ENCODE assay signal across 17 cellular contexts in the genomic region with DNA sequence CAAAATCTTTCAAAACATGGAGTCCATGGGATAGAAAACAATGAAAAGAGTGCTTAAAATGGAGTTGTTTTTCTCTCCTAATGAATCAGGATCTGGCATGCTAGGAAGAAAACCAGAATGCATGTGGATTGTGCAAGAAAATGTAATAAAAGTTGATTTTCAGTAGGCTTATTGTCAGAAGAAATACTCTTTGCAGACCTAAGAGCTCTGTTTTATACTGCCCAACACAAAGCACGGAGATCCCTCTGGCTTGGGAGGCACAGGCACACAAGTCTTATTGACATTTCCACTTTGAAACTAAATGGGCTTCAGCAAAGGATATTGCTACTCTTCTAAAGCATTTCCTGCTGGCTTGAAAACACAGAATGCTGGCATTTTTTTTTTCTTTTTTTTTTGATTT. TPM values are rescaled to one million over a fixed set of nuclear protein-coding genes. Genes with fewer than 3 reads are reported as not detected.
DNase-seq lines count a peak whose midpoint lies in the region; ATAC-seq, FAIRE-seq and TF ChIP-seq lines count a peak whose summit lies in the region.
"Had no signal": no experiment of that assay in that cellular context is flagged by ENCODE, and none has a peak within 500 bp of the region (broad histone marks: within the 10 kb centered on the region; RNA-seq: fewer than 3 reads in every experiment).

No MANE protein-coding gene starts in this region.

- WGBS in suprapubic skin: 55% methylated on average over 1 of the region's 1 CpG

- H3K4me1 ChIP-seq in astrocyte (ENCODE audit: insufficient read depth, low read length): peaks cover 5% of the 10 kb centered on the region
- H3K4me1 ChIP-seq in suprapubic skin: peaks cover 34% of the 10 kb centered on the region

- FAIRE-seq in astrocyte (lab: Jason Lieb, UNC): peak; percentile 5
- FAIRE-seq: GM12878, GM19239 had no signal

- no peak overlapping the region for H3K4me3 Mint-ChIP-seq in astrocyte (ENCODE audit: unreplicated experiment)
- no peak overlapping the region for H3K4me3 Mint-ChIP-seq in activated CD4-positive, alpha-beta T cell treated with anti-CD3 and anti-CD28 coated beads, Interleukin-2, amount 10 ng/mL, durations not matched to agents 7 days and 5 days
- H3K4me3 Mint-ChIP-seq: CD8-positive, alpha-beta T cell had no signal

- H3K27me3 ChIP-seq in astrocyte (ENCODE audit: insufficient read depth, low read length) (no peaks in the 10 kb centered on the region), suprapubic skin (no peaks in the 10 kb centered on the region)

- H3K27me3 Mint-ChIP-seq in astrocyte (ENCODE audit: low read depth, unreplicated experiment): no peaks in the 10 kb centered on the region
- H3K27me3 Mint-ChIP-seq in activated CD4-positive, alpha-beta T cell treated with anti-CD3 and anti-CD28 coated beads, Interleukin-2, amount 10 ng/mL, durations not matched to agents 7 days and 5 days: peaks cover 7% of the 10 kb centered on the region

- TF ChIP-seq CTCF in astrocyte (IDR thresholded peaks at IDR 0.05; ENCODE audit: insufficient read depth, low read depth, low read length): no peak
- no peak for TF ChIP-seq CTCF in fibroblast of the aortic adventitia (IDR thresholded peaks at IDR 0.05; ENCODE audit: insufficient read depth, low read length)
- TF ChIP-seq CTCF in suprapubic skin (IDR thresholded peaks at IDR 0.05): no peak

- peaks cover 26% of the 10 kb centered on the region for H3K4me1 Mint-ChIP-seq in astrocyte (ENCODE audit: low read depth, unreplicated experiment)
- no peaks in the 10 kb centered on the region for H3K4me1 Mint-ChIP-seq in activated CD4-positive, alpha-beta T cell treated with anti-CD3 and anti-CD28 coated beads, Interleukin-2, amount 10 ng/mL, durations not matched to agents 7 days and 5 days

- H3K36me3 ChIP-seq in astrocyte (ENCODE audit: insufficient read depth, low read length) (no peaks in the 10 kb centered on the region), suprapubic skin (no peaks in the 10 kb centered on the region)

- no peak overlapping the region for H3K27ac ChIP-seq in astrocyte (ENCODE audit: low read depth, low read length)
- peak overlapping the region; percentile 64 for H3K27ac ChIP-seq in suprapubic skin
- H3K27ac ChIP-seq: SK-N-MC had no signal

- no peak overlapping the region for H3K9ac ChIP-seq in astrocyte (ENCODE audit: low read length)

- no peak overlapping the region for H2AFZ ChIP-seq in astrocyte (ENCODE audit: low read depth, low read length)

- H3K4me2 ChIP-seq in astrocyte (ENCODE audit: low read length): no peak overlapping the region

- TF ChIP-seq POLR2A in suprapubic skin (IDR thresholded peaks at IDR 0.05): no peak

- POLR2A ChIA-PET in activated CD4-positive, alpha-beta T cell treated with anti-CD3 and anti-CD28 coated beads, Interleukin-2, amount 10 ng/mL, durations not matched to agents 7 days and 5 days (lab: Charles Lee): no interaction called here

- TF ChIP-seq EP300 in suprapubic skin (IDR thresholded peaks at IDR 0.05): no peak

- H3K27ac Mint-ChIP-seq in astrocyte (ENCODE audit: unreplicated experiment): no peak overlapping the region
- no peak overlapping the region for H3K27ac Mint-ChIP-seq in activated CD4-positive, alpha-beta T cell treated with anti-CD3 and anti-CD28 coated beads, Interleukin-2, amount 10 ng/mL, durations not matched to agents 7 days and 5 days
- H3K27ac Mint-ChIP-seq: CD8-positive, alpha-beta T cell had no signal

- no peaks in the 10 kb centered on the region for H3K36me3 Mint-ChIP-seq in astrocyte (ENCODE audit: low read depth, unreplicated experiment)
- no peaks in the 10 kb centered on the region for H3K36me3 Mint-ChIP-seq in activated CD4-positive, alpha-beta T cell treated with anti-CD3 and anti-CD28 coated beads, Interleukin-2, amount 10 ng/mL, durations not matched to agents 7 days and 5 days (ENCODE audit: low read depth)
- H3K36me3 Mint-ChIP-seq: CD8-positive, alpha-beta T cell had no signal

- peak; percentile 30 for DNase-seq in GM03348 (ENCODE audit: low spot score)
- no peak for DNase-seq in astrocyte (ENCODE audit: low read depth)
- peak; percentile 58 for DNase-seq in fibroblast of the aortic adventitia (ENCODE audit: low read depth)
- no peak for DNase-seq in suprapubic skin (ENCODE audit: low spot score in 2 of 2)
- DNase-seq in MV-4-11 (lab: John Stamatoyannopoulos, UW): no peak
- no peak for DNase-seq in NOMO-1 treated with DMSO at 0.1 percent for 48 hours (lab: John Stamatoyannopoulos, UW; ENCODE audit: unreplicated experiment)
- DNase-seq in activated CD4-positive, alpha-beta T cell treated with anti-CD3 and anti-CD28 coated beads, Interleukin-2, amount 10 ng/mL, durations not matched to agents 7 days and 5 days: no peak
- DNase-seq: CD8-positive, alpha-beta T cell; KBM-7; NCI-H1048; NCI-H2227 treated with DMSO at 0.1 percent for 48 hours; NCI-H526 treated with DMSO at 0.1 percent for 48 hours; PC-3 had no signal

- CTCF ChIA-PET in activated CD4-positive, alpha-beta T cell treated with anti-CD3 and anti-CD28 coated beads, Interleukin-2, amount 10 ng/mL, durations not matched to agents 7 days and 5 days (lab: Charles Lee): no interaction called here

- H3K9me3 ChIP-seq in astrocyte (ENCODE audit: insufficient read depth, low read depth, low read length) (no peaks in the 10 kb centered on the region), suprapubic skin (no peaks in the 10 kb centered on the region)

- no peaks in the 10 kb centered on the region for H4K20me1 ChIP-seq in astrocyte (ENCODE audit: insufficient read depth, low read length)

- no peak for ATAC-seq in HG02884 (IDR thresholded peaks at IDR 0.05; ENCODE audit: unreplicated experiment)
- ATAC-seq: CD8-positive, alpha-beta T cell; GM12878; PC-3 had no signal

- no peaks in the 10 kb centered on the region for H3K9me3 Mint-ChIP-seq in astrocyte (ENCODE audit: unreplicated experiment)
- no peaks in the 10 kb centered on the region for H3K9me3 Mint-ChIP-seq in activated CD4-positive, alpha-beta T cell treated with anti-CD3 and anti-CD28 coated beads, Interleukin-2, amount 10 ng/mL, durations not matched to agents 7 days and 5 days
- H3K9me3 Mint-ChIP-seq: CD8-positive, alpha-beta T cell had no signal

- no peaks in the 10 kb centered on the region for H3K79me2 ChIP-seq in astrocyte (ENCODE audit: insufficient read depth, low read length)

- H3K4me3 ChIP-seq in astrocyte (ENCODE audit: insufficient read depth, low read depth, low read length) (no peak overlapping the region), fibroblast of the aortic adventitia (ENCODE audit: low read depth, low read length) (no peak overlapping the region), suprapubic skin (no peak overlapping the region)
- H3K4me3 ChIP-seq: GM12878, SK-N-MC had no signal

RNA-seq across cellular contexts. Expression of a gene that starts 15.5 kb away (rescaled TPM):
- total RNA-seq in astrocyte (not detected in 2 replicates), fibroblast of the aortic adventitia (ENCODE audit: low replicate concordance) (not detected in 2 replicates), suprapubic skin (100 to 1,000 TPM; 158 to 307 (median 277) TPM)
- not detected for total RNA-seq in activated CD4-positive, alpha-beta T cell treated with anti-CD3 and anti-CD28 coated beads, Interleukin-2, amount 10 ng/mL, durations not matched to agents 7 days and 5 days
- total RNA-seq: CD8-positive, alpha-beta T cell; GM12878; PC-3 had no signal

Comparison
In these comparisons a context has a peak if more than half of its experiments do, and no peak if none do; other contexts are left out.
1. DNase-seq: peak in GM03348 (single experiment) and fibroblast of the aortic adventitia (single experiment); none in astrocyte (single experiment), suprapubic skin (0 of 2), MV-4-11 (single experiment), NOMO-1 treated with DMSO at 0.1 percent for 48 hours (single experiment) and activated CD4-positive, alpha-beta T cell treated with anti-CD3 and anti-CD28 coated beads, Interleukin-2, amount 10 ng/mL, durations not matched to agents 7 days and 5 days (single experiment).
2. RNA of a gene that starts 15.5 kb away (total RNA-seq): 158 to 307 TPM in suprapubic skin; not detected in astrocyte, not detected in fibroblast of the aortic adventitia and not detected in activated CD4-positive, alpha-beta T cell treated with anti-CD3 and anti-CD28 coated beads, Interleukin-2, amount 10 ng/mL, durations not matched to agents 7 days and 5 days; every median in the first group is over 100 times any median in the second.